10 cellular contexts compared by ENCODE assay signal in genomic region chr19:36421749-36422481, GRCh38. TPM values are rescaled to one million over a fixed set of nuclear protein-coding genes. Genes with fewer than 3 reads are reported as not detected.
DNase-seq lines count a peak whose midpoint lies in the region; ATAC-seq, FAIRE-seq and TF ChIP-seq lines count a peak whose summit lies in the region.
"Had no signal": no experiment of that assay in that cellular context is flagged by ENCODE, and none has a peak within 500 bp of the region (broad histone marks: within the 10 kb centered on the region; RNA-seq: fewer than 3 reads in every experiment).

No MANE protein-coding gene starts in this region.

- intact Hi-C loops in body of pancreas (cut with DNase I), result no loop called here
- intact Hi-C loops in kidney (cut with DNase I), result no loop called here
- intact Hi-C loops in Caco-2 (cut with micrococcal nuclease; ENCODE audit: unreplicated experiment), result no loop called here

- H3K36me3 ChIP-seq in body of pancreas (replicated peaks in 1 of 2; ENCODE audit: insufficient read depth in 1 of 2, low read depth in 2 of 2), result no peaks in the 10 kb centered on the region
- H3K36me3 ChIP-seq in kidney (ENCODE audit: control insufficient read depth in 1 of 2, insufficient read depth in 2 of 2, low read length in 2 of 2), result no peaks in the 10 kb centered on the region
- H3K36me3 ChIP-seq in stomach smooth muscle (ENCODE audit: control insufficient read depth in 2 of 2, insufficient read depth in 2 of 2, low read length in 2 of 2), result no peaks in the 10 kb centered on the region
- no peaks in the 10 kb centered on the region for H3K36me3 ChIP-seq in Caco-2 (ENCODE audit: control insufficient read depth, insufficient read depth, low read length)

- H3K36me3 Mint-ChIP-seq in T-helper 1 cell treated with Interleukin-12 subunit alpha and Interleukin-12 subunit beta and Interleukin-4 antibody, amounts not matched to agents 30 μg/mL and 1 μg/mL, for 36 hours (ENCODE audit: low read depth), result peaks cover 13% of the 10 kb centered on the region
- H3K36me3 Mint-ChIP-seq in Caco-2 (ENCODE audit: insufficient read depth, unreplicated experiment), result peaks cover 9% of the 10 kb centered on the region

- H3K27ac ChIP-seq in body of pancreas (peak overlapping the region in 2 of 4 donors; percentile 6 to 46), kidney (ENCODE audit: low read depth in 2 of 2, low read length in 2 of 2) (no peak overlapping the region), stomach smooth muscle (ENCODE audit: low read length) (no peak overlapping the region)
- H3K27ac ChIP-seq: A549 had no signal

- H3K4me3 ChIP-seq in body of pancreas, result peak overlapping the region in 1 of 2 donors; percentile 8
- H3K4me3 ChIP-seq in kidney (ENCODE audit: low read length in 2 of 2), result peak overlapping the region; percentile 55 to 67
- peak overlapping the region; percentile 74 to 75 for H3K4me3 ChIP-seq in stomach smooth muscle (ENCODE audit: low read length in 2 of 2)
- no peak overlapping the region for H3K4me3 ChIP-seq in Caco-2 (ENCODE audit: low read depth, low read length)
- H3K4me3 ChIP-seq: A549 had no signal

- H3K9me3 ChIP-seq in body of pancreas, result no peaks in the 10 kb centered on the region
- no peaks in the 10 kb centered on the region for H3K9me3 ChIP-seq in kidney (ENCODE audit: control insufficient read depth in 1 of 2, low read length in 2 of 2)
- no peaks in the 10 kb centered on the region for H3K9me3 ChIP-seq in stomach smooth muscle (ENCODE audit: control insufficient read depth in 2 of 2, low read length in 2 of 2)
- peaks cover 11% of the 10 kb centered on the region for H3K9me3 ChIP-seq in Caco-2

- CTCF ChIA-PET in Caco-2 (lab: Charles Lee), result no interaction called here

- DNase-seq in T-helper 1 cell, result no peak
- DNase-seq in body of pancreas, result no peak
- DNase-seq in kidney, result no peak
- no peak for DNase-seq in NAMALWA (ENCODE audit: low spot score)
- DNase-seq in midbrain (lab: John Stamatoyannopoulos, UW), result no peak
- DNase-seq in Caco-2, result no peak
- DNase-seq: activated T-cell treated with anti-CD3 and anti-CD28 coated beads for 4 hours had no signal

- peak overlapping the region; percentile 19 for H3K4me3 Mint-ChIP-seq in T-helper 1 cell treated with Interleukin-12 subunit alpha and Interleukin-12 subunit beta and Interleukin-4 antibody, amounts not matched to agents 30 μg/mL and 1 μg/mL, for 36 hours
- no peak overlapping the region for H3K4me3 Mint-ChIP-seq in Caco-2 (ENCODE audit: unreplicated experiment)

- no peak for TF ChIP-seq POLR2A in body of pancreas (IDR thresholded peaks at IDR 0.05)

- peaks cover 19% of the 10 kb centered on the region for H3K4me1 ChIP-seq in body of pancreas
- peaks cover 0 to 9% of the 10 kb centered on the region in 2 donors for H3K4me1 ChIP-seq in kidney (ENCODE audit: control insufficient read depth in 1 of 2, insufficient read depth in 1 of 2, low read depth in 1 of 2, low read length in 2 of 2)
- peaks cover 20% of the 10 kb centered on the region for H3K4me1 ChIP-seq in stomach smooth muscle (ENCODE audit: control insufficient read depth, insufficient read depth, low read length)
- no peaks in the 10 kb centered on the region for H3K4me1 ChIP-seq in Caco-2
- H3K4me1 ChIP-seq: A549 had no signal

- no peak for FAIRE-seq in kidney (lab: Jason Lieb, UNC)
- FAIRE-seq: A549 had no signal

- H3K9ac ChIP-seq in kidney (ENCODE audit: low read length in 2 of 2) (no peak overlapping the region), stomach smooth muscle (ENCODE audit: low read length in 2 of 2) (peak overlapping the region; percentile 47 to 55)

- 17 to 36% methylated on average over 11 to 33 of the region's 33 CpGs for WGBS in body of pancreas, 2 donors

- ATAC-seq in body of pancreas, result peak; percentile 13
- ATAC-seq: A549 had no signal

- TF ChIP-seq CTCF in body of pancreas (IDR thresholded peaks at IDR 0.05) (no peak), kidney (IDR thresholded peaks at IDR 0.05; ENCODE audit: borderline replicate concordance, extremely low read depth, insufficient read depth) (no peak), Caco-2 (IDR thresholded peaks at IDR 0.05; ENCODE audit: insufficient read depth in 1 of 2, low read depth in 1 of 2, low read length in 1 of 2, severe bottlenecking in 1 of 2, unreplicated experiment in 1 of 2) (no peak)

- peaks cover 55% of the 10 kb centered on the region for H3K9me3 Mint-ChIP-seq in T-helper 1 cell treated with Interleukin-12 subunit alpha and Interleukin-12 subunit beta and Interleukin-4 antibody, amounts not matched to agents 30 μg/mL and 1 μg/mL, for 36 hours
- H3K9me3 Mint-ChIP-seq in Caco-2 (ENCODE audit: unreplicated experiment), result peaks cover 16% of the 10 kb centered on the region

- POLR2A ChIA-PET in Caco-2 (lab: Charles Lee), result no interaction called here

- H3K27me3 ChIP-seq in body of pancreas (no peaks in the 10 kb centered on the region), stomach smooth muscle (ENCODE audit: control insufficient read depth in 1 of 2, insufficient read depth in 2 of 2, low read length in 2 of 2) (peaks cover 0 to 4% of the 10 kb centered on the region in 2 donors), Caco-2 (replicated peaks; ENCODE audit: control insufficient read depth, insufficient read depth, low read length) (no peaks in the 10 kb centered on the region)

- peaks cover 9% of the 10 kb centered on the region for H3K27me3 Mint-ChIP-seq in T-helper 1 cell treated with Interleukin-12 subunit alpha and Interleukin-12 subunit beta and Interleukin-4 antibody, amounts not matched to agents 30 μg/mL and 1 μg/mL, for 36 hours (ENCODE audit: low read depth)
- no peaks in the 10 kb centered on the region for H3K27me3 Mint-ChIP-seq in Caco-2 (ENCODE audit: insufficient read depth, unreplicated experiment)

- no peak overlapping the region for H3K27ac Mint-ChIP-seq in T-helper 1 cell treated with Interleukin-12 subunit alpha and Interleukin-12 subunit beta and Interleukin-4 antibody, amounts not matched to agents 30 μg/mL and 1 μg/mL, for 36 hours
- no peak overlapping the region for H3K27ac Mint-ChIP-seq in Caco-2 (ENCODE audit: unreplicated experiment)

- BruUV-seq in Caco-2 (replicated peaks; lab: Mats Ljungman, UMichigan), result no TSS peak

- H3K4me1 Mint-ChIP-seq in T-helper 1 cell treated with Interleukin-12 subunit alpha and Interleukin-12 subunit beta and Interleukin-4 antibody, amounts not matched to agents 30 μg/mL and 1 μg/mL, for 36 hours (ENCODE audit: low read depth), result peaks cover 16% of the 10 kb centered on the region
- no peaks in the 10 kb centered on the region for H3K4me1 Mint-ChIP-seq in Caco-2 (ENCODE audit: low read depth, unreplicated experiment)

RNA-seq across cellular contexts. Expression of gene ZFP82, which starts 3.5 kb away (rescaled TPM):
- total RNA-seq in body of pancreas, result 1 to 10 TPM in 1 of 2 donors, under 1 TPM in 1; 0.78 to 2.0 TPM
- total RNA-seq in kidney, result 7.9 TPM
- 4.5 TPM for polyA plus RNA-seq in kidney (ENCODE audit: insufficient read depth, low read depth, low replicate concordance)
- 3.6 and 3.7 TPM in 2 replicates for total RNA-seq in Caco-2 (2022)

RNA-seq across cellular contexts. Expression of gene ZFP14, which starts 42.9 kb away (rescaled TPM):
- total RNA-seq in body of pancreas (1 to 10 TPM in 1 of 2 donors, under 1 TPM in 1; 0.99 to 4.4 TPM), kidney (7.3 TPM), Caco-2 (2022) (3.5 and 4.0 TPM in 2 replicates)
- polyA plus RNA-seq in kidney (ENCODE audit: insufficient read depth, low read depth, low replicate concordance), result 4.3 TPM

Comparison
In these comparisons a context has a peak if more than half of its experiments do, and no peak if none do; other contexts are left out.
1. H3K9ac ChIP-seq: peak in stomach smooth muscle (2 of 2); none in kidney (0 of 2).